Comparison of ENCODE assay signal across 21 cellular contexts in the genomic region with DNA sequence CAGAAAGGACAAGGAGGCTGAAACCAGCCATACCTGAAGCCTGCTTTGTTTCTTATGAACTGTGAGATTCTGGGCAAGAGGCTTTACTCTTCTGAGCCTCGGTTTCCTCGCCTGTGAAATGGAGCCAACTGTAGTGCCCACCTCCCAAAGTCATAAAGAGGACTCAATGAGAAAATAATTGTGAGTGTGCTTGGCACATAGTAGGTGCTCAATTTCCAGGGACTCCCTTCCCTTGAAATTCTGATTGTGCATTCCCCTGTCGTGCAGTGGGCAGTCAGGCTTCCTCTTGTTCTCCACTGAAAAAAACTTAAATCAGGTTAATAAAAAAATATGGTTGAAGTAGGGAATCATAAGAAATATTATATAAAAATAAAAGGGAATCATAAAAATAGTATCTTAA. TPM values are rescaled to one million over a fixed set of nuclear protein-coding genes. Genes with fewer than 3 reads are reported as not detected.
DNase-seq lines count a peak whose midpoint lies in the region; ATAC-seq and TF ChIP-seq lines count a peak whose summit lies in the region.
"Had no signal": no experiment of that assay in that cellular context is flagged by ENCODE, and none has a peak within 500 bp of the region (broad histone marks: within the 10 kb centered on the region; RNA-seq: fewer than 3 reads in every experiment).

No MANE protein-coding gene starts in this region.

- peaks cover 84% of the 10 kb centered on the region for H3K4me1 Mint-ChIP-seq in activated naive CD4-positive, alpha-beta T cell treated with anti-CD3 and anti-CD28 coated beads, Interleukin-2, amount 10 ng/mL, durations not matched to agents 7 days and 5 days
- peaks cover 69% of the 10 kb centered on the region for H3K4me1 Mint-ChIP-seq in activated CD8-positive, alpha-beta T cell treated with anti-CD3 and anti-CD28 coated beads for 36 hours (ENCODE audit: low read depth)
- H3K4me1 Mint-ChIP-seq in activated naive CD8-positive, alpha-beta T cell treated with anti-CD3 and anti-CD28 coated beads, Interleukin-2, amount 10 ng/mL, durations not matched to agents 7 days and 5 days, result peaks cover 65% of the 10 kb centered on the region
- peaks cover 43 to 85% (median 76%) of the 10 kb centered on the region in 7 donors for H3K4me1 Mint-ChIP-seq in naive thymus-derived CD4-positive, alpha-beta T cell

- no peaks in the 10 kb centered on the region for H3K36me3 ChIP-seq in naive thymus-derived CD4-positive, alpha-beta T cell (ENCODE audit: control insufficient read depth in 2 of 3, insufficient read depth in 3 of 3, low read length in 3 of 3)
- H3K36me3 ChIP-seq in thyroid gland, result no peaks in the 10 kb centered on the region
- H3K36me3 ChIP-seq: HAP-1 had no signal

- H3K27me3 Mint-ChIP-seq in activated naive CD4-positive, alpha-beta T cell treated with anti-CD3 and anti-CD28 coated beads, Interleukin-2, amount 10 ng/mL, durations not matched to agents 7 days and 5 days, result no peaks in the 10 kb centered on the region
- no peaks in the 10 kb centered on the region for H3K27me3 Mint-ChIP-seq in activated CD8-positive, alpha-beta T cell treated with anti-CD3 and anti-CD28 coated beads for 36 hours
- H3K27me3 Mint-ChIP-seq in activated naive CD8-positive, alpha-beta T cell treated with anti-CD3 and anti-CD28 coated beads, Interleukin-2, amount 10 ng/mL, durations not matched to agents 7 days and 5 days, result no peaks in the 10 kb centered on the region
- H3K27me3 Mint-ChIP-seq in naive thymus-derived CD4-positive, alpha-beta T cell, result peaks cover 0 to 3% (median 0%) of the 10 kb centered on the region in 5 donors

- no peak overlapping the region for H3K4me3 Mint-ChIP-seq in activated naive CD4-positive, alpha-beta T cell treated with anti-CD3 and anti-CD28 coated beads, Interleukin-2, amount 10 ng/mL, durations not matched to agents 7 days and 5 days
- H3K4me3 Mint-ChIP-seq in activated CD8-positive, alpha-beta T cell treated with anti-CD3 and anti-CD28 coated beads for 36 hours, result no peak overlapping the region
- H3K4me3 Mint-ChIP-seq in activated naive CD8-positive, alpha-beta T cell treated with anti-CD3 and anti-CD28 coated beads, Interleukin-2, amount 10 ng/mL, durations not matched to agents 7 days and 5 days, result no peak overlapping the region
- no peak overlapping the region for H3K4me3 Mint-ChIP-seq in naive thymus-derived CD4-positive, alpha-beta T cell

- peak overlapping the region; percentile 24 for H3K27ac Mint-ChIP-seq in activated naive CD4-positive, alpha-beta T cell treated with anti-CD3 and anti-CD28 coated beads, Interleukin-2, amount 10 ng/mL, durations not matched to agents 7 days and 5 days
- peak overlapping the region; percentile 98 for H3K27ac Mint-ChIP-seq in activated CD8-positive, alpha-beta T cell treated with anti-CD3 and anti-CD28 coated beads for 36 hours
- peak overlapping the region; percentile 97 for H3K27ac Mint-ChIP-seq in activated naive CD8-positive, alpha-beta T cell treated with anti-CD3 and anti-CD28 coated beads, Interleukin-2, amount 10 ng/mL, durations not matched to agents 7 days and 5 days
- peak overlapping the region in 5 of 9 donors; percentile 21 to 93 (median 28) for H3K27ac Mint-ChIP-seq in naive thymus-derived CD4-positive, alpha-beta T cell

- intact Hi-C loops in activated CD8-positive, alpha-beta T cell treated with anti-CD3 and anti-CD28 coated beads for 36 hours (cut with micrococcal nuclease), result loop anchor here (2.0 kb wide), 1 partner anchor 29 kb away; no protein-coding TSS in a partner anchor
- intact Hi-C loops in naive thymus-derived CD4-positive, alpha-beta T cell (cut with micrococcal nuclease), result loop anchor here in 1 of 2 donors (2.0 to 10.0 kb wide), 3 partner anchors 13 to 465 kb away; a partner anchor contains a TSS
- intact Hi-C loops in thyroid gland (cut with DNase I), result no loop called here

- no peaks in the 10 kb centered on the region for H3K27me3 ChIP-seq in naive thymus-derived CD4-positive, alpha-beta T cell (ENCODE audit: control insufficient read depth in 2 of 2, insufficient read depth in 2 of 2, low read length in 2 of 2)
- H3K27me3 ChIP-seq in thyroid gland, result no peaks in the 10 kb centered on the region

- no peaks in the 10 kb centered on the region for H3K9me3 ChIP-seq in naive thymus-derived CD4-positive, alpha-beta T cell (ENCODE audit: control insufficient read depth in 2 of 3, low read length in 3 of 3)
- no peaks in the 10 kb centered on the region for H3K9me3 ChIP-seq in thyroid gland
- H3K9me3 ChIP-seq: HAP-1 had no signal

- POLR2A ChIA-PET in activated CD8-positive, alpha-beta T cell treated with anti-CD3 and anti-CD28 coated beads for 36 hours (lab: Charles Lee), result interaction anchor here (1.1 to 12.5 kb wide), 8 partner anchors 13 to 68 kb away, joined by 4 to 172 read pairs (median 115); a partner anchor contains a TSS
- POLR2A ChIA-PET in activated naive CD8-positive, alpha-beta T cell treated with anti-CD3 and anti-CD28 coated beads, Interleukin-2, amount 10 ng/mL, durations not matched to agents 7 days and 5 days (lab: Charles Lee), result interaction anchor here (0.7 to 9.9 kb wide), 8 partner anchors 13 to 131 kb away, joined by 3 to 266 read pairs (median 70); a partner anchor contains a TSS
- POLR2A ChIA-PET in naive thymus-derived CD4-positive, alpha-beta T cell (lab: Charles Lee), result interaction anchor here (1.3 to 1.8 kb wide), 2 partner anchors 40 to 56 kb away, joined by 3 to 7 read pairs; no protein-coding TSS in a partner anchor

- H3K36me3 Mint-ChIP-seq in activated naive CD4-positive, alpha-beta T cell treated with anti-CD3 and anti-CD28 coated beads, Interleukin-2, amount 10 ng/mL, durations not matched to agents 7 days and 5 days, result peaks cover 18% of the 10 kb centered on the region
- H3K36me3 Mint-ChIP-seq in activated CD8-positive, alpha-beta T cell treated with anti-CD3 and anti-CD28 coated beads for 36 hours (ENCODE audit: low read depth), result peaks cover 35% of the 10 kb centered on the region
- peaks cover 22% of the 10 kb centered on the region for H3K36me3 Mint-ChIP-seq in activated naive CD8-positive, alpha-beta T cell treated with anti-CD3 and anti-CD28 coated beads, Interleukin-2, amount 10 ng/mL, durations not matched to agents 7 days and 5 days
- peaks cover 0 to 20% (median 0%) of the 10 kb centered on the region in 5 donors for H3K36me3 Mint-ChIP-seq in naive thymus-derived CD4-positive, alpha-beta T cell

- CTCF ChIA-PET in activated naive CD4-positive, alpha-beta T cell treated with anti-CD3 and anti-CD28 coated beads, Interleukin-2, amount 10 ng/mL, durations not matched to agents 7 days and 5 days (lab: Charles Lee), result interaction anchor here (0.8 to 9.2 kb wide), 3 partner anchors 59 to 68 kb away, joined by 3 to 190 read pairs (median 4); no protein-coding TSS in a partner anchor
- CTCF ChIA-PET in activated CD8-positive, alpha-beta T cell treated with anti-CD3 and anti-CD28 coated beads for 36 hours (lab: Charles Lee), result interaction anchor here (1.6 to 11.9 kb wide), 5 partner anchors 12 to 68 kb away, joined by 4 to 169 read pairs (median 6); no protein-coding TSS in a partner anchor
- CTCF ChIA-PET in naive thymus-derived CD4-positive, alpha-beta T cell (lab: Charles Lee), result interaction anchor here (0.7 to 0.8 kb wide), 2 partner anchors 13 to 63 kb away, joined by 3 read pairs; no protein-coding TSS in a partner anchor

- no peak for ATAC-seq in activated CD8-positive, alpha-beta T cell treated with anti-CD3 and anti-CD28 coated beads for 36 hours
- no peak for ATAC-seq in activated naive CD8-positive, alpha-beta T cell treated with anti-CD3 and anti-CD28 coated beads, Interleukin-2, amount 10 ng/mL, durations not matched to agents 7 days and 5 days (ENCODE audit: low read depth)
- no peak for ATAC-seq in naive thymus-derived CD4-positive, alpha-beta T cell
- ATAC-seq: PC-3 had no signal

- peaks cover 40 to 65% of the 10 kb centered on the region in 2 donors for H3K4me1 ChIP-seq in naive thymus-derived CD4-positive, alpha-beta T cell (ENCODE audit: control insufficient read depth in 2 of 2, insufficient read depth in 2 of 2, low read length in 2 of 2)
- H3K4me1 ChIP-seq in thyroid gland, result no peaks in the 10 kb centered on the region
- H3K4me1 ChIP-seq: HAP-1 had no signal

- DNase-seq in activated naive CD4-positive, alpha-beta T cell treated with anti-CD3 and anti-CD28 coated beads, Interleukin-2, amount 10 ng/mL, durations not matched to agents 7 days and 5 days, result no peak
- DNase-seq in activated naive CD4-positive, alpha-beta T cell (lab: John Stamatoyannopoulos, UW), result no peak
- no peak for DNase-seq in activated CD8-positive, alpha-beta T cell treated with anti-CD3 and anti-CD28 coated beads for 36 hours
- DNase-seq in activated naive CD8-positive, alpha-beta T cell treated with anti-CD3 and anti-CD28 coated beads, Interleukin-2, amount 10 ng/mL, durations not matched to agents 7 days and 5 days, result no peak
- no peak for DNase-seq in naive thymus-derived CD4-positive, alpha-beta T cell
- DNase-seq in NCI-H446 treated with DMSO at 0.1 percent for 48 hours (lab: John Stamatoyannopoulos, UW), result no peak
- DNase-seq in thyroid gland, result no peak
- no peak for DNase-seq in NCI-H526 treated with DMSO at 0.1 percent for 48 hours (lab: John Stamatoyannopoulos, UW)
- DNase-seq: C1 segment of cervical spinal cord; CD8-positive, alpha-beta memory T cell; GM23248; MM.1S; NCI-H1092 treated with DMSO at 0.1 percent for 48 hours; NCI-H146; NCI-H2081 treated with DMSO at 0.1 percent for 48 hours; NCI-H2227 treated with DMSO at 0.1 percent for 48 hours; PC-3; SIG-M5 had no signal

- no peak overlapping the region for H3K4me3 ChIP-seq in naive thymus-derived CD4-positive, alpha-beta T cell (ENCODE audit: low read length)
- no peak overlapping the region for H3K4me3 ChIP-seq in thyroid gland (replicated peaks in 1 of 3)
- H3K4me3 ChIP-seq: GM23248, HAP-1 had no signal

- H3K27ac ChIP-seq in naive thymus-derived CD4-positive, alpha-beta T cell (ENCODE audit: low read depth, low read length), result no peak overlapping the region
- H3K27ac ChIP-seq in thyroid gland, result no peak overlapping the region
- H3K27ac ChIP-seq: GM23248, RWPE1 had no signal

- TF ChIP-seq CTCF in activated CD8-positive, alpha-beta T cell treated with anti-CD3 and anti-CD28 coated beads for 36 hours (IDR thresholded peaks at IDR 0.05), result no peak
- no peak for TF ChIP-seq CTCF in thyroid gland (IDR thresholded peaks at IDR 0.05)

- TF ChIP-seq POLR2A in thyroid gland (IDR thresholded peaks at IDR 0.05), result no peak

- WGBS in thyroid gland, 2 donors, result 97 to 98% methylated on average over 3 of the region's 3 CpGs

- no peaks in the 10 kb centered on the region for H3K9me3 Mint-ChIP-seq in activated naive CD4-positive, alpha-beta T cell treated with anti-CD3 and anti-CD28 coated beads, Interleukin-2, amount 10 ng/mL, durations not matched to agents 7 days and 5 days
- H3K9me3 Mint-ChIP-seq in activated CD8-positive, alpha-beta T cell treated with anti-CD3 and anti-CD28 coated beads for 36 hours, result peaks cover 2% of the 10 kb centered on the region
- H3K9me3 Mint-ChIP-seq in activated naive CD8-positive, alpha-beta T cell treated with anti-CD3 and anti-CD28 coated beads, Interleukin-2, amount 10 ng/mL, durations not matched to agents 7 days and 5 days, result no peaks in the 10 kb centered on the region
- H3K9me3 Mint-ChIP-seq in naive thymus-derived CD4-positive, alpha-beta T cell, result peaks cover 0 to 4% (median 0%) of the 10 kb centered on the region in 11 donors

RNA-seq across cellular contexts. Expression of a gene that starts 37.5 kb away (rescaled TPM):
- total RNA-seq in activated CD8-positive, alpha-beta T cell treated with anti-CD3 and anti-CD28 coated beads for 36 hours, result 100 to 1,000 TPM; 180 to 183 TPM
- total RNA-seq in activated naive CD8-positive, alpha-beta T cell treated with anti-CD3 and anti-CD28 coated beads, Interleukin-2, amount 10 ng/mL, durations not matched to agents 7 days and 5 days, result 100 to 1,000 TPM; 172 TPM
- total RNA-seq in naive thymus-derived CD4-positive, alpha-beta T cell, result 100 to 1,000 TPM in 2 of 5 experiments, 10 to 100 TPM in 3; 71.4 to 135 (median 96.9) TPM
- 10 to 100 TPM; 14.2 to 25.8 TPM for polyA plus RNA-seq in naive thymus-derived CD4-positive, alpha-beta T cell
- total RNA-seq in thyroid gland, result 1 to 10 TPM in 2 of 4 donors, under 1 TPM in 2; 0.27 to 2.8 (median 0.77) TPM
- total RNA-seq: LHCN-M2 had no signal

Comparison
In these comparisons a context has a peak if more than half of its experiments do, and no peak if none do; other contexts are left out.
1. H3K27ac Mint-ChIP-seq: peak in every context shown above with its lines; median percentile 98 in activated CD8-positive, alpha-beta T cell treated with anti-CD3 and anti-CD28 coated beads for 36 hours; 97 in activated naive CD8-positive, alpha-beta T cell treated with anti-CD3 and anti-CD28 coated beads, Interleukin-2, amount 10 ng/mL, durations not matched to agents 7 days and 5 days; 28 in naive thymus-derived CD4-positive, alpha-beta T cell; 24 in activated naive CD4-positive, alpha-beta T cell treated with anti-CD3 and anti-CD28 coated beads, Interleukin-2, amount 10 ng/mL, durations not matched to agents 7 days and 5 days.
2. RNA of a gene that starts 37.5 kb away (total RNA-seq): 180 to 183 TPM in activated CD8-positive, alpha-beta T cell treated with anti-CD3 and anti-CD28 coated beads for 36 hours, 172 TPM in activated naive CD8-positive, alpha-beta T cell treated with anti-CD3 and anti-CD28 coated beads, Interleukin-2, amount 10 ng/mL, durations not matched to agents 7 days and 5 days and 71.4 to 135 TPM in naive thymus-derived CD4-positive, alpha-beta T cell; 0.27 to 2.8 TPM in thyroid gland; every median in the first group is over 10 times any median in the second.